1 cellular context compared by ENCODE assay signal in the genomic region with DNA sequence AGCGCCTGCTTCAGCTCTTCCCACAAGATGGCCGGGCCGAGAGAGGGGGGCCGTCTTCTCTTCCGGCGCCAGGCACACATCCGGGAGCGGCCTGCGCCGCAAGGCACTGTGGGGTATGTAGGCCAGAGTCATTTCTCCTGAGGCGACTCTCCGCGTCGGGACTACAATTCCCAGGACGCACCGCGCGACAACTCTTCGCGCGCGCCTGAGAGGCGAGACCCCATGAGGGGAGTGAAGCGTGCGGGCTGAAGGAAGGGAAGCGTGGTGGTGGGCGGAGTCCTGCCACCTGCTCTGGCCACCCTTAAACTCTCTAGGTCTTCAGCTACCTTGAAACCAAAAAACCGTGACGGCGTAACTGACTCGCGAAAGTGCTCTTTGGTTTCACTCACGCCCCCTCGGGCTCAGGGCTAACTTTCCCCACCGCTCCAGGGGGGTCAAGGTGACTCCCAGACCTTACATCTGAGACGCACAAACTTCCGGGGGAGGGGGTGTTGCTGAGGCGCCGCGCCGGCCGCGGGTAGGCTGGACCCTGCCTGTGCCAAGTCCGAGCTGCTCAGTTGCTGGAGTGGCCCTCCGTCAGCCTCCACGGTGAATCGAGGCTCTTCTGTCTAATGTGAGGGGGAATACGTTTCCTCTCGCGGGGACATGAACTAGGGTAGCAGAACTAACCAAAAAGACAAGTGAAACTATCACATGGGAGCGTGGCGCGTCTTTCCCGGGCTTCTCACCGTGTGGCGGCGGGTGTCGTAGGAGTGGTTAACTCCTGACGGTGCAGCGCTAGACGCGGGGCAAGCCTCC.
TF ChIP-seq lines count a peak whose summit lies in the region.

A gene (minus strand): TSS at position 45 of the 798 bp plus-strand sequence. CDS start 102 bp downstream, outside the sequence.

TF ChIP-seq in HepG2, 621 proteins besides CTCF, POLR2A, EP300 and RAD21 (continued from another document and continues in another):
- TF ChIP-seq, protein P1, sequence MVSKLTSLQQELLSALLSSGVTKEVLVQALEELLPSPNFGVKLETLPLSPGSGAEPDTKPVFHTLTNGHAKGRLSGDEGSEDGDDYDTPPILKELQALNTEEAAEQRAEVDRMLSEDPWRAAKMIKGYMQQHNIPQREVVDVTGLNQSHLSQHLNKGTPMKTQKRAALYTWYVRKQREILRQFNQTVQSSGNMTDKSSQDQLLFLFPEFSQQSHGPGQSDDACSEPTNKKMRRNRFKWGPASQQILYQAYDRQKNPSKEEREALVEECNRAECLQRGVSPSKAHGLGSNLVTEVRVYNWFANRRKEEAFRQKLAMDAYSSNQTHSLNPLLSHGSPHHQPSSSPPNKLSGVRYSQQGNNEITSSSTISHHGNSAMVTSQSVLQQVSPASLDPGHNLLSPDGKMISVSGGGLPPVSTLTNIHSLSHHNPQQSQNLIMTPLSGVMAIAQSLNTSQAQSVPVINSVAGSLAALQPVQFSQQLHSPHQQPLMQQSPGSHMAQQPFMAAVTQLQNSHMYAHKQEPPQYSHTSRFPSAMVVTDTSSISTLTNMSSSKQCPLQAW (CRISPR knock-in tag; IDR thresholded peaks at IDR 0.05), result peak; percentile 83
- no peak for TF ChIP-seq MTF1 (CRISPR knock-in tag; IDR thresholded peaks at IDR 0.05)
- TF ChIP-seq FOXJ3 (CRISPR knock-in tag; IDR thresholded peaks at IDR 0.05; ENCODE audit: borderline replicate concordance), result peak; percentile 32
- TF ChIP-seq, protein P2, sequence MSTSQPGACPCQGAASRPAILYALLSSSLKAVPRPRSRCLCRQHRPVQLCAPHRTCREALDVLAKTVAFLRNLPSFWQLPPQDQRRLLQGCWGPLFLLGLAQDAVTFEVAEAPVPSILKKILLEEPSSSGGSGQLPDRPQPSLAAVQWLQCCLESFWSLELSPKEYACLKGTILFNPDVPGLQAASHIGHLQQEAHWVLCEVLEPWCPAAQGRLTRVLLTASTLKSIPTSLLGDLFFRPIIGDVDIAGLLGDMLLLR (CRISPR knock-in tag; IDR thresholded peaks at IDR 0.05), result peak; percentile 66
- TF ChIP-seq SRSF9 (IDR thresholded peaks at IDR 0.05; ENCODE audit: borderline replicate concordance, insufficient read depth, low read depth, low read length, poor library complexity, severe bottlenecking), result no peak
- 0 out of 2 replicates have a peak, but pooled peaks have one; percentile 62 for TF ChIP-seq ZNF235 (CRISPR knock-in tag; IDR thresholded peaks at IDR 0.05; ENCODE audit: borderline replicate concordance)
- TF ChIP-seq SRF (IDR thresholded peaks at IDR 0.05; ENCODE audit: low read depth, low read length), result no peak
- peak; percentile 85 for TF ChIP-seq ZNF652 (CRISPR knock-in tag; IDR thresholded peaks at IDR 0.05; ENCODE audit: borderline replicate concordance, low read depth)
- TF ChIP-seq ZNF367 (CRISPR knock-in tag; IDR thresholded peaks at IDR 0.05; ENCODE audit: borderline replicate concordance), result peak; percentile 79; the same call in 1 of the 2 replicates
- TF ChIP-seq GPN1 (CRISPR knock-in tag; IDR thresholded peaks at IDR 0.05; ENCODE audit: borderline replicate concordance), result no peak
- TF ChIP-seq, protein P3, sequence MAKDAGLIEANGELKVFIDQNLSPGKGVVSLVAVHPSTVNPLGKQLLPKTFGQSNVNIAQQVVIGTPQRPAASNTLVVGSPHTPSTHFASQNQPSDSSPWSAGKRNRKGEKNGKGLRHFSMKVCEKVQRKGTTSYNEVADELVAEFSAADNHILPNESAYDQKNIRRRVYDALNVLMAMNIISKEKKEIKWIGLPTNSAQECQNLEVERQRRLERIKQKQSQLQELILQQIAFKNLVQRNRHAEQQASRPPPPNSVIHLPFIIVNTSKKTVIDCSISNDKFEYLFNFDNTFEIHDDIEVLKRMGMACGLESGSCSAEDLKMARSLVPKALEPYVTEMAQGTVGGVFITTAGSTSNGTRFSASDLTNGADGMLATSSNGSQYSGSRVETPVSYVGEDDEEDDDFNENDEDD (CRISPR knock-in tag; IDR thresholded peaks at IDR 0.05; ENCODE audit: borderline replicate concordance), result peak; percentile 93
- TF ChIP-seq SOX5 (CRISPR knock-in tag; IDR thresholded peaks at IDR 0.05; ENCODE audit: borderline replicate concordance), result peak; percentile 6; the same call in 1 of the 2 replicates
- TF ChIP-seq TEAD3 (CRISPR knock-in tag; optimal IDR thresholded peaks at IDR 0.05; ENCODE audit: borderline replicate concordance), result peak; percentile 71
- TF ChIP-seq, protein P4, sequence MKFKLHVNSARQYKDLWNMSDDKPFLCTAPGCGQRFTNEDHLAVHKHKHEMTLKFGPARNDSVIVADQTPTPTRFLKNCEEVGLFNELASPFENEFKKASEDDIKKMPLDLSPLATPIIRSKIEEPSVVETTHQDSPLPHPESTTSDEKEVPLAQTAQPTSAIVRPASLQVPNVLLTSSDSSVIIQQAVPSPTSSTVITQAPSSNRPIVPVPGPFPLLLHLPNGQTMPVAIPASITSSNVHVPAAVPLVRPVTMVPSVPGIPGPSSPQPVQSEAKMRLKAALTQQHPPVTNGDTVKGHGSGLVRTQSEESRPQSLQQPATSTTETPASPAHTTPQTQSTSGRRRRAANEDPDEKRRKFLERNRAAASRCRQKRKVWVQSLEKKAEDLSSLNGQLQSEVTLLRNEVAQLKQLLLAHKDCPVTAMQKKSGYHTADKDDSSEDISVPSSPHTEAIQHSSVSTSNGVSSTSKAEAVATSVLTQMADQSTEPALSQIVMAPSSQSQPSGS (CRISPR knock-in tag; IDR thresholded peaks at IDR 0.05), result peak; percentile 80; the same call in 1 of the 2 replicates
- no peak for TF ChIP-seq EZH2 (conservative IDR thresholded peaks at IDR 0.05; ENCODE audit: low read depth, low read length)
- TF ChIP-seq NFE2L2 (IDR thresholded peaks at IDR 0.05; ENCODE audit: low read length), result no peak
- peak; percentile 88 for TF ChIP-seq ZNF709 (CRISPR knock-in tag; IDR thresholded peaks at IDR 0.05)
- TF ChIP-seq, protein P5, sequence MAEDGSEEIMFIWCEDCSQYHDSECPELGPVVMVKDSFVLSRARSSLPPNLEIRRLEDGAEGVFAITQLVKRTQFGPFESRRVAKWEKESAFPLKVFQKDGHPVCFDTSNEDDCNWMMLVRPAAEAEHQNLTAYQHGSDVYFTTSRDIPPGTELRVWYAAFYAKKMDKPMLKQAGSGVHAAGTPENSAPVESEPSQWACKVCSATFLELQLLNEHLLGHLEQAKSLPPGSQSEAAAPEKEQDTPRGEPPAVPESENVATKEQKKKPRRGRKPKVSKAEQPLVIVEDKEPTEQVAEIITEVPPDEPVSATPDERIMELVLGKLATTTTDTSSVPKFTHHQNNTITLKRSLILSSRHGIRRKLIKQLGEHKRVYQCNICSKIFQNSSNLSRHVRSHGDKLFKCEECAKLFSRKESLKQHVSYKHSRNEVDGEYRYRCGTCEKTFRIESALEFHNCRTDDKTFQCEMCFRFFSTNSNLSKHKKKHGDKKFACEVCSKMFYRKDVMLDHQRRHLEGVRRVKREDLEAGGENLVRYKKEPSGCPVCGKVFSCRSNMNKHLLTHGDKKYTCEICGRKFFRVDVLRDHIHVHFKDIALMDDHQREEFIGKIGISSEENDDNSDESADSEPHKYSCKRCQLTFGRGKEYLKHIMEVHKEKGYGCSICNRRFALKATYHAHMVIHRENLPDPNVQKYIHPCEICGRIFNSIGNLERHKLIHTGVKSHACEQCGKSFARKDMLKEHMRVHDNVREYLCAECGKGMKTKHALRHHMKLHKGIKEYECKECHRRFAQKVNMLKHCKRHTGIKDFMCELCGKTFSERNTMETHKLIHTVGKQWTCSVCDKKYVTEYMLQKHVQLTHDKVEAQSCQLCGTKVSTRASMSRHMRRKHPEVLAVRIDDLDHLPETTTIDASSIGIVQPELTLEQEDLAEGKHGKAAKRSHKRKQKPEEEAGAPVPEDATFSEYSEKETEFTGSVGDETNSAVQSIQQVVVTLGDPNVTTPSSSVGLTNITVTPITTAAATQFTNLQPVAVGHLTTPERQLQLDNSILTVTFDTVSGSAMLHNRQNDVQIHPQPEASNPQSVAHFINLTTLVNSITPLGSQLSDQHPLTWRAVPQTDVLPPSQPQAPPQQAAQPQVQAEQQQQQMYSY (CRISPR knock-in tag; IDR thresholded peaks at IDR 0.05), result no peak; the same call in 1 of the 2 replicates
- TF ChIP-seq SMARCE1 (IDR thresholded peaks at IDR 0.05; ENCODE audit: borderline replicate concordance), result no peak
- TF ChIP-seq, protein P6, sequence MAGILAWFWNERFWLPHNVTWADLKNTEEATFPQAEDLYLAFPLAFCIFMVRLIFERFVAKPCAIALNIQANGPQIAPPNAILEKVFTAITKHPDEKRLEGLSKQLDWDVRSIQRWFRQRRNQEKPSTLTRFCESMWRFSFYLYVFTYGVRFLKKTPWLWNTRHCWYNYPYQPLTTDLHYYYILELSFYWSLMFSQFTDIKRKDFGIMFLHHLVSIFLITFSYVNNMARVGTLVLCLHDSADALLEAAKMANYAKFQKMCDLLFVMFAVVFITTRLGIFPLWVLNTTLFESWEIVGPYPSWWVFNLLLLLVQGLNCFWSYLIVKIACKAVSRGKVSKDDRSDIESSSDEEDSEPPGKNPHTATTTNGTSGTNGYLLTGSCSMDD (CRISPR knock-in tag; IDR thresholded peaks at IDR 0.05), result 0 out of 2 replicates have a peak, but pooled peaks have one; percentile 51
- peak; percentile 88; the same call in 1 of the 2 replicates for TF ChIP-seq ESRRA (CRISPR knock-in tag; IDR thresholded peaks at IDR 0.05; ENCODE audit: low read depth)
- peak; percentile 19; the same call in 1 of the 2 replicates for TF ChIP-seq REL (CRISPR knock-in tag; conservative IDR thresholded peaks at IDR 0.05)
- TF ChIP-seq RBFOX2 (IDR thresholded peaks at IDR 0.05; ENCODE audit: low read depth, low read length), result peak; percentile 93
- TF ChIP-seq SIX4 (CRISPR knock-in tag; IDR thresholded peaks at IDR 0.05), result no peak
- no peak for TF ChIP-seq HNRNPH1 (optimal IDR thresholded peaks at IDR 0.05; ENCODE audit: low read depth, low read length)
- no peak for TF ChIP-seq NFIC (IDR thresholded peaks at IDR 0.05; ENCODE audit: low read length)
- peak; percentile 20; the same call in 1 of the 2 replicates for TF ChIP-seq TCF7 (IDR thresholded peaks at IDR 0.05; ENCODE audit: low read depth)
- TF ChIP-seq, protein P7, sequence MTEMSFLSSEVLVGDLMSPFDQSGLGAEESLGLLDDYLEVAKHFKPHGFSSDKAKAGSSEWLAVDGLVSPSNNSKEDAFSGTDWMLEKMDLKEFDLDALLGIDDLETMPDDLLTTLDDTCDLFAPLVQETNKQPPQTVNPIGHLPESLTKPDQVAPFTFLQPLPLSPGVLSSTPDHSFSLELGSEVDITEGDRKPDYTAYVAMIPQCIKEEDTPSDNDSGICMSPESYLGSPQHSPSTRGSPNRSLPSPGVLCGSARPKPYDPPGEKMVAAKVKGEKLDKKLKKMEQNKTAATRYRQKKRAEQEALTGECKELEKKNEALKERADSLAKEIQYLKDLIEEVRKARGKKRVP (CRISPR knock-in tag; IDR thresholded peaks at IDR 0.05), result 0 out of 4 replicates have a peak, but pooled peaks of 1 of the 2 experiments have one; percentile 26
- no peak for TF ChIP-seq TEAD2 (CRISPR knock-in tag; IDR thresholded peaks at IDR 0.05)
- TF ChIP-seq, protein P8, sequence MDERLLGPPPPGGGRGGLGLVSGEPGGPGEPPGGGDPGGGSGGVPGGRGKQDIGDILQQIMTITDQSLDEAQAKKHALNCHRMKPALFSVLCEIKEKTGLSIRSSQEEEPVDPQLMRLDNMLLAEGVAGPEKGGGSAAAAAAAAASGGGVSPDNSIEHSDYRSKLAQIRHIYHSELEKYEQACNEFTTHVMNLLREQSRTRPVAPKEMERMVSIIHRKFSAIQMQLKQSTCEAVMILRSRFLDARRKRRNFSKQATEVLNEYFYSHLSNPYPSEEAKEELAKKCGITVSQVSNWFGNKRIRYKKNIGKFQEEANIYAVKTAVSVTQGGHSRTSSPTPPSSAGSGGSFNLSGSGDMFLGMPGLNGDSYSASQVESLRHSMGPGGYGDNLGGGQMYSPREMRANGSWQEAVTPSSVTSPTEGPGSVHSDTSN (CRISPR knock-in tag; IDR thresholded peaks at IDR 0.05), result 0 out of 2 replicates have a peak, but pooled peaks have one; percentile 12
- peak; percentile 29 for TF ChIP-seq ISL2 (CRISPR knock-in tag; IDR thresholded peaks at IDR 0.05)
- TF ChIP-seq, protein P9, sequence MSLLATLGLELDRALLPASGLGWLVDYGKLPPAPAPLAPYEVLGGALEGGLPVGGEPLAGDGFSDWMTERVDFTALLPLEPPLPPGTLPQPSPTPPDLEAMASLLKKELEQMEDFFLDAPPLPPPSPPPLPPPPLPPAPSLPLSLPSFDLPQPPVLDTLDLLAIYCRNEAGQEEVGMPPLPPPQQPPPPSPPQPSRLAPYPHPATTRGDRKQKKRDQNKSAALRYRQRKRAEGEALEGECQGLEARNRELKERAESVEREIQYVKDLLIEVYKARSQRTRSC (CRISPR knock-in tag; IDR thresholded peaks at IDR 0.05; ENCODE audit: low read depth), result no peak
- TF ChIP-seq, protein P10, sequence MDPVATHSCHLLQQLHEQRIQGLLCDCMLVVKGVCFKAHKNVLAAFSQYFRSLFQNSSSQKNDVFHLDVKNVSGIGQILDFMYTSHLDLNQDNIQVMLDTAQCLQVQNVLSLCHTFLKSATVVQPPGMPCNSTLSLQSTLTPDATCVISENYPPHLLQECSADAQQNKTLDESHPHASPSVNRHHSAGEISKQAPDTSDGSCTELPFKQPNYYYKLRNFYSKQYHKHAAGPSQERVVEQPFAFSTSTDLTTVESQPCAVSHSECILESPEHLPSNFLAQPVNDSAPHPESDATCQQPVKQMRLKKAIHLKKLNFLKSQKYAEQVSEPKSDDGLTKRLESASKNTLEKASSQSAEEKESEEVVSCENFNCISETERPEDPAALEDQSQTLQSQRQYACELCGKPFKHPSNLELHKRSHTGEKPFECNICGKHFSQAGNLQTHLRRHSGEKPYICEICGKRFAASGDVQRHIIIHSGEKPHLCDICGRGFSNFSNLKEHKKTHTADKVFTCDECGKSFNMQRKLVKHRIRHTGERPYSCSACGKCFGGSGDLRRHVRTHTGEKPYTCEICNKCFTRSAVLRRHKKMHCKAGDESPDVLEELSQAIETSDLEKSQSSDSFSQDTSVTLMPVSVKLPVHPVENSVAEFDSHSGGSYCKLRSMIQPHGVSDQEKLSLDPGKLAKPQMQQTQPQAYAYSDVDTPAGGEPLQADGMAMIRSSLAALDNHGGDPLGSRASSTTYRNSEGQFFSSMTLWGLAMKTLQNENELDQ (CRISPR knock-in tag; IDR thresholded peaks at IDR 0.05; ENCODE audit: borderline replicate concordance), result no peak
- TF ChIP-seq, protein P11, sequence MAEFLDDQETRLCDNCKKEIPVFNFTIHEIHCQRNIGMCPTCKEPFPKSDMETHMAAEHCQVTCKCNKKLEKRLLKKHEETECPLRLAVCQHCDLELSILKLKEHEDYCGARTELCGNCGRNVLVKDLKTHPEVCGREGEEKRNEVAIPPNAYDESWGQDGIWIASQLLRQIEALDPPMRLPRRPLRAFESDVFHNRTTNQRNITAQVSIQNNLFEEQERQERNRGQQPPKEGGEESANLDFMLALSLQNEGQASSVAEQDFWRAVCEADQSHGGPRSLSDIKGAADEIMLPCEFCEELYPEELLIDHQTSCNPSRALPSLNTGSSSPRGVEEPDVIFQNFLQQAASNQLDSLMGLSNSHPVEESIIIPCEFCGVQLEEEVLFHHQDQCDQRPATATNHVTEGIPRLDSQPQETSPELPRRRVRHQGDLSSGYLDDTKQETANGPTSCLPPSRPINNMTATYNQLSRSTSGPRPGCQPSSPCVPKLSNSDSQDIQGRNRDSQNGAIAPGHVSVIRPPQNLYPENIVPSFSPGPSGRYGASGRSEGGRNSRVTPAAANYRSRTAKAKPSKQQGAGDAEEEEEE (CRISPR knock-in tag; IDR thresholded peaks at IDR 0.05; ENCODE audit: borderline replicate concordance), result no peak
- peak; percentile 71 for TF ChIP-seq POGZ (CRISPR knock-in tag; IDR thresholded peaks at IDR 0.05)
- TF ChIP-seq HNRNPUL1 (IDR thresholded peaks at IDR 0.05; ENCODE audit: low read depth, low read length), result no peak
- TF ChIP-seq, protein P12, sequence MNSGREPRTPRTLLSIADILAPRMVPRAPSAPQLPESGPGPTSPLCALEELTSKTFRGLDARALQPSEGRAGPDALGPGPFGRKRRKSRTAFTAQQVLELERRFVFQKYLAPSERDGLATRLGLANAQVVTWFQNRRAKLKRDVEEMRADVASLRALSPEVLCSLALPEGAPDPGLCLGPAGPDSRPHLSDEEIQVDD (CRISPR knock-in tag; IDR thresholded peaks at IDR 0.05; ENCODE audit: borderline replicate concordance), result no peak
- TF ChIP-seq ZNF343 (CRISPR knock-in tag; IDR thresholded peaks at IDR 0.05), result no peak
- 0 out of 2 replicates have a peak, but pooled peaks have one; percentile 18 for TF ChIP-seq SRY (CRISPR knock-in tag; IDR thresholded peaks at IDR 0.05)
